Comparison of ENCODE assay signal across 8 cellular contexts in genomic region chr1:97920832-97921571, GRCh38. TPM values are rescaled to one million over a fixed set of nuclear protein-coding genes. Genes with fewer than 3 reads are reported as not detected.
DNase-seq lines count a peak whose midpoint lies in the region; FAIRE-seq and TF ChIP-seq lines count a peak whose summit lies in the region.

Gene DPYD, minus strand, starts transcription at chr1:97921034. Its CDS starts 112 bp downstream, at chr1:97920922.

- peak; percentile 95 for FAIRE-seq in H54 (lab: Jason Lieb, UNC)

- no peaks in the 10 kb centered on the region for H3K9me3 Mint-ChIP-seq in neural crest cell

- no peaks in the 10 kb centered on the region for H3K36me3 Mint-ChIP-seq in neural crest cell (ENCODE audit: low read depth)

- peak within 1 kb of the TSS; percentile 78 for H3K4me3 ChIP-seq in fibroblast of villous mesenchyme (ENCODE audit: low read depth, low read length)
- peak within 1 kb of the TSS; percentile 86 to 96 for H3K4me3 ChIP-seq in stomach smooth muscle (ENCODE audit: low read length in 2 of 2)

- peaks cover 63% of the 10 kb centered on the region for H3K4me1 Mint-ChIP-seq in neural crest cell

- no peaks in the 10 kb centered on the region for H3K4me1 ChIP-seq in stomach smooth muscle (ENCODE audit: control insufficient read depth, insufficient read depth, low read length)

- no peaks in the 10 kb centered on the region for H3K9me3 ChIP-seq in stomach smooth muscle (ENCODE audit: control insufficient read depth in 2 of 2, low read length in 2 of 2)

- peaks cover 27% of the 10 kb centered on the region for H3K27me3 Mint-ChIP-seq in neural crest cell (ENCODE audit: low read depth)

- H3K27ac ChIP-seq in stomach smooth muscle (ENCODE audit: low read length) = peak within 1 kb of the TSS; percentile 60

- H3K36me3 ChIP-seq in stomach smooth muscle (ENCODE audit: control insufficient read depth in 2 of 2, insufficient read depth in 2 of 2, low read length in 2 of 2) = no peaks in the 10 kb centered on the region

- DNase-seq in EL (peak; percentile 92), H54 (ENCODE audit: insufficient read length, low spot score) (peak; percentile 63), LoVo (ENCODE audit: low spot score) (peak; percentile 87), SHP77 (lab: John Stamatoyannopoulos, UW) (peak; percentile 71 to 81), fibroblast of villous mesenchyme (ENCODE audit: low read depth) (peak; percentile 78), neural crest cell (ENCODE audit: low read depth, low spot score) (peak; percentile 78)
- DNase-seq in activated effector memory CD4-positive, alpha-beta T cell treated with anti-CD3 and anti-CD28 coated beads, Interleukin-2, amount 50 U/mL, for 16 hours = peak; percentile 94

- H3K4me3 Mint-ChIP-seq in neural crest cell = peak within 1 kb of the TSS; percentile 93

- H3K27me3 ChIP-seq in stomach smooth muscle (ENCODE audit: control insufficient read depth in 1 of 2, insufficient read depth in 2 of 2, low read length in 2 of 2) = no peaks in the 10 kb centered on the region

- TF ChIP-seq POLR2A in H54 (IDR thresholded peaks at IDR 0.05; ENCODE audit: low read depth, low read length) = peak; percentile 92

- peak within 1 kb of the TSS; percentile 96 for H3K27ac Mint-ChIP-seq in neural crest cell (ENCODE audit: unreplicated experiment)

- peak within 1 kb of the TSS; percentile 79 to 88 for H3K9ac ChIP-seq in stomach smooth muscle (ENCODE audit: low read length in 2 of 2)

- TF ChIP-seq CTCF in fibroblast of villous mesenchyme (IDR thresholded peaks at IDR 0.05; ENCODE audit: insufficient read depth, low read depth, low read length) (no peak), neural crest cell (conservative IDR thresholded peaks at IDR 0.05) (no peak)

RNA-seq across cellular contexts. Expression of gene DPYD, which starts in this region (rescaled TPM):
- total RNA-seq in fibroblast of villous mesenchyme = 22.5 and 48.4 TPM in 2 replicates
- total RNA-seq in neural crest cell = 5.9 and 7.3 TPM in 2 replicates

Comparison
In these comparisons a context has a peak if more than half of its experiments do, and no peak if none do; other contexts are left out.
1. Peak in every context shown above with its lines: DNase-seq, H3K4me3 ChIP-seq and H3K27ac ChIP-seq.